24 cellular contexts compared by ENCODE assay signal in the genomic region with DNA sequence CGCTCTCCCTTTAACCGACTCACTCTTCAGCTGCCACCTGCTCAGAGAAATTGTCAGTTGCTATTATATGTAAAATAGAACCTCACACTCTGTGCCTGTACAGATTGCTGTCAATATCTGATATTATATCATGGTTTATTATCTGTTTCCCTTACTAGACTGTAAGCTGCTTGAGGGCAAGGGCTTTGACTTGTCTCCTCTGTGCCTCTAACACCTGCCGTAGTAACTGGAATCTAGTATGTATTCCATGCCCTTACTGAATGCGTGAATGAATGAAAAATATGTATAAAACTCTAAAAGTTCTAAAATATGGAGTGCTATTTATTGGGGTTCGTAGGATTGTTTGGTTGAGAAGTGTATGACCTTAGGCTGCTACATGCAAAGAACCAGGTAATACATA. TPM values are rescaled to one million over a fixed set of nuclear protein-coding genes. Genes with fewer than 3 reads are reported as not detected.
DNase-seq lines count a peak whose midpoint lies in the region; ATAC-seq and TF ChIP-seq lines count a peak whose summit lies in the region.
"Had no signal": no experiment of that assay in that cellular context is flagged by ENCODE, and none has a peak within 500 bp of the region (broad histone marks: within the 10 kb centered on the region; RNA-seq: fewer than 3 reads in every experiment).

No MANE protein-coding gene starts in this region.

- H3K27me3 ChIP-seq in DND-41 (ENCODE audit: insufficient read depth, low read length, poor library complexity) (no peaks in the 10 kb centered on the region), neuronal stem cell (ENCODE audit: control insufficient read depth in 3 of 3, insufficient read depth in 3 of 3, low read depth in 1 of 3, low read length in 3 of 3) (peaks cover 0 to 3% (median 0%) of the 10 kb centered on the region in 3 experiments)
- H3K27me3 ChIP-seq: cardiac muscle cell had no signal

- peak overlapping the region; percentile 81 for H3K27ac Mint-ChIP-seq in activated CD4-positive, alpha-beta T cell treated with anti-CD3 and anti-CD28 coated beads, Interleukin-2, amount 10 ng/mL, durations not matched to agents 24 days and 14 days
- H3K27ac Mint-ChIP-seq in activated T-helper 2 cell treated with anti-CD3 and anti-CD28 coated beads, Interferon-gamma antibody, Interleukin-2, Interleukin-4, amounts not matched to agents 10 μg/mL and 5 μg/mL and 100 μg/mL, durations not matched to agents 14 hours and 24 hours and 36 hours, result peak overlapping the region; percentile 96
- peak overlapping the region; percentile 91 to 96 for H3K27ac Mint-ChIP-seq in natural killer cell treated with Interleukin-12 subunit alpha and Interleukin-12 subunit beta and Interleukin-15 and Interleukin-18, amount 100 ng/mL, for 72 hours

- peaks cover 33% of the 10 kb centered on the region for H3K79me2 ChIP-seq in DND-41 (ENCODE audit: insufficient read depth, low read length)

- no peak overlapping the region for H3K18ac ChIP-seq in neuronal stem cell (ENCODE audit: low read length)

- no peaks in the 10 kb centered on the region for H4K20me1 ChIP-seq in DND-41 (ENCODE audit: insufficient read depth, low read length)

- TF ChIP-seq CTCF in DND-41 (IDR thresholded peaks at IDR 0.05; ENCODE audit: borderline replicate concordance, extremely low read depth, low read length, poor library complexity, severe bottlenecking), result no peak

- H3K4me3 ChIP-seq in DND-41 (ENCODE audit: low read depth in 1 of 2, low read length in 2 of 2) (0 out of 4 replicates have a peak overlapping the region, but pooled peaks of 1 of the 2 experiments have one; percentile 63), neuronal stem cell (ENCODE audit: low read length in 2 of 2) (no peak overlapping the region)
- H3K4me3 ChIP-seq: cardiac muscle cell had no signal

- ATAC-seq in DND-41 (ENCODE audit: insufficient read depth, low read depth), result no peak
- no peak for ATAC-seq in natural killer cell treated with Interleukin-12 subunit alpha and Interleukin-12 subunit beta and Interleukin-15 and Interleukin-18, amount 100 ng/mL, for 72 hours
- ATAC-seq: foreskin keratinocyte had no signal

- H3K36me3 Mint-ChIP-seq in activated CD4-positive, alpha-beta T cell treated with anti-CD3 and anti-CD28 coated beads, Interleukin-2, amount 10 ng/mL, durations not matched to agents 24 days and 14 days (ENCODE audit: low read depth), result peaks cover 32% of the 10 kb centered on the region
- peaks cover 35% of the 10 kb centered on the region for H3K36me3 Mint-ChIP-seq in activated T-helper 2 cell treated with anti-CD3 and anti-CD28 coated beads, Interferon-gamma antibody, Interleukin-2, Interleukin-4, amounts not matched to agents 10 μg/mL and 5 μg/mL and 100 μg/mL, durations not matched to agents 14 hours and 24 hours and 36 hours (ENCODE audit: low read depth)
- peaks cover 25% of the 10 kb centered on the region for H3K36me3 Mint-ChIP-seq in natural killer cell treated with Interleukin-12 subunit alpha and Interleukin-12 subunit beta and Interleukin-15 and Interleukin-18, amount 100 ng/mL, for 72 hours

- no peaks in the 10 kb centered on the region for H3K9me3 ChIP-seq in DND-41 (ENCODE audit: insufficient read depth, low read length, severe bottlenecking)
- no peaks in the 10 kb centered on the region for H3K9me3 ChIP-seq in neuronal stem cell (replicated peaks in 1 of 2; ENCODE audit: control insufficient read depth in 2 of 2, insufficient read depth in 1 of 2, low read depth in 1 of 2, low read length in 2 of 2)

- 100% methylated on average over 1 of the region's 5 CpGs for WGBS in neuronal stem cell (ENCODE audit: extremely low coverage in 2 of 2, insufficient read length in 2 of 2, insufficient replicate concordance in 1 of 2), 2 donors

- H2AK5ac ChIP-seq in neuronal stem cell (ENCODE audit: low read depth, low read length), result no peak overlapping the region

- no peak overlapping the region for H2BK12ac ChIP-seq in neuronal stem cell (ENCODE audit: low read length)

- H3K27me3 Mint-ChIP-seq in activated CD4-positive, alpha-beta T cell treated with anti-CD3 and anti-CD28 coated beads, Interleukin-2, amount 10 ng/mL, durations not matched to agents 24 days and 14 days, result peaks cover 5% of the 10 kb centered on the region
- H3K27me3 Mint-ChIP-seq in activated T-helper 2 cell treated with anti-CD3 and anti-CD28 coated beads, Interferon-gamma antibody, Interleukin-2, Interleukin-4, amounts not matched to agents 10 μg/mL and 5 μg/mL and 100 μg/mL, durations not matched to agents 14 hours and 24 hours and 36 hours (ENCODE audit: low read depth), result no peaks in the 10 kb centered on the region
- no peaks in the 10 kb centered on the region for H3K27me3 Mint-ChIP-seq in natural killer cell treated with Interleukin-12 subunit alpha and Interleukin-12 subunit beta and Interleukin-15 and Interleukin-18, amount 100 ng/mL, for 72 hours

- no peak overlapping the region for H3K14ac ChIP-seq in neuronal stem cell (ENCODE audit: low read length)

- no peak overlapping the region for H2BK15ac ChIP-seq in neuronal stem cell (ENCODE audit: low read length)

- H3K4me3 Mint-ChIP-seq in activated CD4-positive, alpha-beta T cell treated with anti-CD3 and anti-CD28 coated beads, Interleukin-2, amount 10 ng/mL, durations not matched to agents 24 days and 14 days, result peak overlapping the region; percentile 94
- peak overlapping the region; percentile 62 for H3K4me3 Mint-ChIP-seq in activated T-helper 2 cell treated with anti-CD3 and anti-CD28 coated beads, Interferon-gamma antibody, Interleukin-2, Interleukin-4, amounts not matched to agents 10 μg/mL and 5 μg/mL and 100 μg/mL, durations not matched to agents 14 hours and 24 hours and 36 hours (ENCODE audit: low read depth)
- H3K4me3 Mint-ChIP-seq in natural killer cell treated with Interleukin-12 subunit alpha and Interleukin-12 subunit beta and Interleukin-15 and Interleukin-18, amount 100 ng/mL, for 72 hours, result peak overlapping the region; percentile 96

- H3K27ac ChIP-seq in DND-41 (ENCODE audit: low read length), result peak overlapping the region; percentile 92
- H3K27ac ChIP-seq in neuronal stem cell (replicated peaks; ENCODE audit: low read length), result no peak overlapping the region
- H3K27ac ChIP-seq: cardiac muscle cell, foreskin keratinocyte had no signal

- H3K36me3 ChIP-seq in DND-41 (ENCODE audit: insufficient read depth, low read length) (no peaks in the 10 kb centered on the region; the same call in 1 of the 2 replicates), neuronal stem cell (replicated peaks in 1 of 2; ENCODE audit: control insufficient read depth in 2 of 2, insufficient read depth in 2 of 2, low read length in 2 of 2) (no peaks in the 10 kb centered on the region)
- H3K36me3 ChIP-seq: cardiac muscle cell had no signal

- no peak overlapping the region for H3K23ac ChIP-seq in neuronal stem cell (ENCODE audit: low read depth, low read length, poor library complexity)

- H3K4ac ChIP-seq in neuronal stem cell (ENCODE audit: low read length), result no peak overlapping the region

- peaks cover 46% of the 10 kb centered on the region for H3K4me1 Mint-ChIP-seq in activated CD4-positive, alpha-beta T cell treated with anti-CD3 and anti-CD28 coated beads, Interleukin-2, amount 10 ng/mL, durations not matched to agents 24 days and 14 days
- peaks cover 46% of the 10 kb centered on the region for H3K4me1 Mint-ChIP-seq in activated T-helper 2 cell treated with anti-CD3 and anti-CD28 coated beads, Interferon-gamma antibody, Interleukin-2, Interleukin-4, amounts not matched to agents 10 μg/mL and 5 μg/mL and 100 μg/mL, durations not matched to agents 14 hours and 24 hours and 36 hours (ENCODE audit: low read depth)
- peaks cover 47 to 65% of the 10 kb centered on the region in 2 donors for H3K4me1 Mint-ChIP-seq in natural killer cell treated with Interleukin-12 subunit alpha and Interleukin-12 subunit beta and Interleukin-15 and Interleukin-18, amount 100 ng/mL, for 72 hours (ENCODE audit: low read depth in 2 of 2)

- H3K4me2 ChIP-seq in DND-41 (ENCODE audit: insufficient read depth, low read length) (peak overlapping the region; percentile 71), neuronal stem cell (ENCODE audit: insufficient read depth, low read length, poor library complexity, severe bottlenecking) (no peak overlapping the region)

- no peak overlapping the region for H4K8ac ChIP-seq in neuronal stem cell (ENCODE audit: low read depth, low read length)

- DNase-seq in activated CD4-positive, alpha-beta T cell treated with anti-CD3 and anti-CD28 coated beads, Interleukin-2, amount 10 ng/mL, durations not matched to agents 24 days and 14 days, result no peak
- DNase-seq in activated CD4-positive, alpha-beta T cell treated with anti-CD3 and anti-CD28 coated beads, Interleukin-2, amount 50 U/mL, for 48 hours, result no peak
- DNase-seq in DND-41 (no peak), NCI-H2227 treated with DMSO at 0.1 percent for 48 hours (lab: John Stamatoyannopoulos, UW) (no peak), neuronal stem cell (ENCODE audit: low spot score) (no peak), mucosa of gallbladder (ENCODE audit: low spot score) (no peak)
- DNase-seq in activated T-helper 2 cell treated with anti-CD3 and anti-CD28 coated beads, Interferon-gamma antibody, Interleukin-2, Interleukin-4, amounts not matched to agents 10 μg/mL and 5 μg/mL and 100 μg/mL, durations not matched to agents 14 hours and 24 hours and 36 hours (ENCODE audit: low spot score), result no peak
- no peak for DNase-seq in natural killer cell treated with Interleukin-12 subunit alpha and Interleukin-12 subunit beta and Interleukin-15 and Interleukin-18, amount 100 ng/mL, for 72 hours (ENCODE audit: low spot score)
- DNase-seq: activated CD8-positive, alpha-beta memory T cell treated with anti-CD3 and anti-CD28 coated beads, Interleukin-2, amount 50 U/mL, for 4 hours; amniotic stem cell; DMS153; foreskin keratinocyte; hippocampal formation; NCI-H1417 treated with DMSO at 0.1 percent for 48 hours; posterior cingulate gyrus; SHP77 treated with DMSO at 0.1 percent for 48 hours; stimulated activated CD4-positive, alpha-beta T cell treated with anti-CD3 and anti-CD28 coated beads, Interleukin-1b, Interleukin-23, amount 100 ng/mL, for 48 hours had no signal

- peaks cover 81% of the 10 kb centered on the region for H3K4me1 ChIP-seq in DND-41 (ENCODE audit: insufficient read depth, low read length)
- peaks cover 3 to 6% of the 10 kb centered on the region in 2 donors for H3K4me1 ChIP-seq in neuronal stem cell (ENCODE audit: control insufficient read depth in 2 of 2, insufficient read depth in 1 of 2, low read depth in 1 of 2, low read length in 2 of 2)
- H3K4me1 ChIP-seq: foreskin keratinocyte had no signal

- H3K9ac ChIP-seq in DND-41 (ENCODE audit: low read depth, low read length), result no peak overlapping the region
- H3K9ac ChIP-seq in neuronal stem cell (ENCODE audit: low read depth, low read length, poor library complexity), result no peak overlapping the region

- H2BK120ac ChIP-seq in neuronal stem cell (ENCODE audit: low read depth, low read length), result no peak overlapping the region

- H2BK5ac ChIP-seq in neuronal stem cell (ENCODE audit: low read length), result no peak overlapping the region

- peaks cover 5% of the 10 kb centered on the region for H3K9me3 Mint-ChIP-seq in activated CD4-positive, alpha-beta T cell treated with anti-CD3 and anti-CD28 coated beads, Interleukin-2, amount 10 ng/mL, durations not matched to agents 24 days and 14 days
- peaks cover 6% of the 10 kb centered on the region for H3K9me3 Mint-ChIP-seq in activated T-helper 2 cell treated with anti-CD3 and anti-CD28 coated beads, Interferon-gamma antibody, Interleukin-2, Interleukin-4, amounts not matched to agents 10 μg/mL and 5 μg/mL and 100 μg/mL, durations not matched to agents 14 hours and 24 hours and 36 hours
- H3K9me3 Mint-ChIP-seq in natural killer cell treated with Interleukin-12 subunit alpha and Interleukin-12 subunit beta and Interleukin-15 and Interleukin-18, amount 100 ng/mL, for 72 hours, result no peaks in the 10 kb centered on the region

- no peak overlapping the region for H4K91ac ChIP-seq in neuronal stem cell (ENCODE audit: low read depth, low read length, poor library complexity)

- H2AFZ ChIP-seq in DND-41 (ENCODE audit: low read depth, low read length), result no peak overlapping the region
- no peak overlapping the region for H2AFZ ChIP-seq in neuronal stem cell (ENCODE audit: low read length)

- intact Hi-C loops in activated CD4-positive, alpha-beta T cell treated with anti-CD3 and anti-CD28 coated beads, Interleukin-2, amount 10 ng/mL, durations not matched to agents 24 days and 14 days (cut with micrococcal nuclease), result no loop called here
- intact Hi-C loops in activated T-helper 2 cell treated with anti-CD3 and anti-CD28 coated beads, Interferon-gamma antibody, Interleukin-2, Interleukin-4, amounts not matched to agents 10 μg/mL and 5 μg/mL and 100 μg/mL, durations not matched to agents 14 hours and 24 hours and 36 hours (cut with micrococcal nuclease), result no loop called here

- H3K79me1 ChIP-seq in neuronal stem cell (ENCODE audit: low read depth, low read length), result no peaks in the 10 kb centered on the region

RNA-seq across cellular contexts. Expression of gene CD69, which starts 1.7 kb away (rescaled TPM):
- 106 and 111 TPM in 2 replicates for total RNA-seq in activated CD4-positive, alpha-beta T cell treated with anti-CD3 and anti-CD28 coated beads, Interleukin-2, amount 10 ng/mL, durations not matched to agents 24 days and 14 days
- total RNA-seq in activated T-helper 2 cell treated with anti-CD3 and anti-CD28 coated beads, Interferon-gamma antibody, Interleukin-2, Interleukin-4, amounts not matched to agents 10 μg/mL and 5 μg/mL and 100 μg/mL, durations not matched to agents 14 hours and 24 hours and 36 hours, result 70.9 and 72.2 TPM in 2 replicates
- 10 to 100 TPM; 53.6 to 55.6 TPM for total RNA-seq in natural killer cell treated with Interleukin-12 subunit alpha and Interleukin-12 subunit beta and Interleukin-15 and Interleukin-18, amount 100 ng/mL, for 72 hours
- not detected for polyA plus RNA-seq in neuronal stem cell (2013, experiment 1 of 2)
- not detected for polyA plus RNA-seq in neuronal stem cell (2013, experiment 2 of 2)
- total RNA-seq in mucosa of gallbladder, result 18.4 TPM
- total RNA-seq: cardiac muscle cell, foreskin keratinocyte had no signal
- polyA plus RNA-seq: BJ, cardiac muscle cell, foreskin keratinocyte, keratinocyte had no signal

RNA-seq across cellular contexts. Expression of gene CLECL1, which starts 29.5 kb away (rescaled TPM):
- total RNA-seq in activated CD4-positive, alpha-beta T cell treated with anti-CD3 and anti-CD28 coated beads, Interleukin-2, amount 10 ng/mL, durations not matched to agents 24 days and 14 days, result 5.3 and 9.1 TPM in 2 replicates
- 16.8 and 17.2 TPM in 2 replicates for total RNA-seq in activated T-helper 2 cell treated with anti-CD3 and anti-CD28 coated beads, Interferon-gamma antibody, Interleukin-2, Interleukin-4, amounts not matched to agents 10 μg/mL and 5 μg/mL and 100 μg/mL, durations not matched to agents 14 hours and 24 hours and 36 hours
- 1 to 10 TPM; 1.3 to 2.8 TPM for total RNA-seq in natural killer cell treated with Interleukin-12 subunit alpha and Interleukin-12 subunit beta and Interleukin-15 and Interleukin-18, amount 100 ng/mL, for 72 hours
- polyA plus RNA-seq in neuronal stem cell (2013, experiment 1 of 2), result not detected
- polyA plus RNA-seq in neuronal stem cell (2013, experiment 2 of 2), result not detected
- 0.69 TPM for total RNA-seq in mucosa of gallbladder
- total RNA-seq: cardiac muscle cell, dermis microvascular lymphatic vessel endothelial cell, epithelial cell of proximal tubule, foreskin keratinocyte, lung microvascular endothelial cell, urinary bladder had no signal
- polyA plus RNA-seq: BJ, cardiac muscle cell, foreskin keratinocyte, keratinocyte had no signal
